ENCODE assay signal across 27 cellular contexts in the genomic region with DNA sequence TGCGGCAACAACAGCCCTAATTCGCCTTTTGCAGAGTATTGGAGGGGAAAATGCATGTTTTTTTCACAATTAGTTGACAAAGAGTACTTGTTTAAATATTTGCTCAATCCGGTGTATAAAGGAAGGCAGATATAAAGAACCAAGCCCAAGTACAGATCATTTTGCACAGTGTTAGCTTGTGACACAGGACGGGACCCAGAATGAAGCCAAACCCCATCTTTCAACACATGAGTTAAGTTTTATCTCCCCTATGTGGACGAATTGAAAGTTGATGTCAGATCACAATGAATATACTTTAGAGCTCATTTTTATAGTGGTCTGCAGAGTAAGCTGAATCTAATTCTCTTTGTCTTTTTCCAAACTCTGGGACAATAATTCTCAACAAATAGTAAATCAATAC.
"Had no signal": no experiment of that assay in that cellular context is flagged by ENCODE, and none has a peak within 500 bp of the region (broad histone marks: within the 10 kb centered on the region; RNA-seq: fewer than 3 reads in every experiment).

No MANE protein-coding gene starts in this region.

- DNase-seq: hypothalamus; immature natural killer cell; kidney; left ventricle myocardium superior; lower lobe of right lung; mammary epithelial cell; mesenchymal stem cell; naive thymus-derived CD8-positive, alpha-beta T cell; nucleus accumbens; pancreas; posterior cingulate gyrus; retina; right cardiac atrium; sigmoid colon; small intestine; spleen; stimulated activated CD4-positive, alpha-beta T cell treated with anti-CD3 and anti-CD28 coated beads, Interleukin-4, amount 100 ng/mL, for 24 hours; stimulated activated naive CD4-positive, alpha-beta T cell treated with Interleukin-2 at 50 U/mL for 16 hours; stimulated activated naive CD8-positive, alpha-beta T cell treated with anti-CD3 and anti-CD28 coated beads, Interleukin-15, amount 100 ng/mL, for 72 hours; substantia nigra; uterus had no signal

- H3K9me3 ChIP-seq: lower lobe of right lung, pancreas, prostate gland, sigmoid colon, spleen, tibial nerve, uterus had no signal

- H3K4me1 Mint-ChIP-seq: immature natural killer cell; naive thymus-derived CD8-positive, alpha-beta T cell; nephron; neural crest cell; stimulated activated effector memory CD8-positive, alpha-beta T cell treated with anti-CD3 and anti-CD28 coated beads, Interleukin-12 subunit alpha, Interleukin-12 subunit beta, amount 100 ng/mL, for 72 hours; stimulated activated naive CD8-positive, alpha-beta T cell treated with anti-CD3 and anti-CD28 coated beads, Interleukin-15, amount 100 ng/mL, for 72 hours had no signal

- H3K36me3 ChIP-seq: lower lobe of right lung, pancreas, prostate gland, sigmoid colon, spleen, tibial nerve, uterus had no signal

- H3K27me3 ChIP-seq: pancreas, sigmoid colon, spleen, tibial nerve, uterus had no signal

- H3K4me3 Mint-ChIP-seq: immature natural killer cell; naive thymus-derived CD8-positive, alpha-beta T cell; nephron; neural crest cell; stimulated activated effector memory CD8-positive, alpha-beta T cell treated with anti-CD3 and anti-CD28 coated beads, Interleukin-12 subunit alpha, Interleukin-12 subunit beta, amount 100 ng/mL, for 72 hours; stimulated activated naive CD8-positive, alpha-beta T cell treated with anti-CD3 and anti-CD28 coated beads, Interleukin-15, amount 100 ng/mL, for 72 hours; type B pancreatic cell had no signal

- H3K4me3 ChIP-seq: lower lobe of right lung, pancreas, prostate gland, sigmoid colon, spleen, tibial nerve, uterus had no signal

- ATAC-seq: left ventricle myocardium superior; lower lobe of right lung; naive thymus-derived CD8-positive, alpha-beta T cell; pancreas; right cardiac atrium; stimulated activated effector memory CD8-positive, alpha-beta T cell treated with anti-CD3 and anti-CD28 coated beads, Interleukin-12 subunit alpha, Interleukin-12 subunit beta, amount 100 ng/mL, for 72 hours; stimulated activated naive CD8-positive, alpha-beta T cell treated with anti-CD3 and anti-CD28 coated beads, Interleukin-15, amount 100 ng/mL, for 72 hours had no signal

- H3K9me3 Mint-ChIP-seq: nephron, neural crest cell, type B pancreatic cell had no signal

- H3K27ac ChIP-seq: lower lobe of right lung, pancreas, prostate gland, sigmoid colon, spleen, tibial nerve, uterus had no signal

- H3K27me3 Mint-ChIP-seq: naive thymus-derived CD8-positive, alpha-beta T cell; stimulated activated naive CD8-positive, alpha-beta T cell treated with anti-CD3 and anti-CD28 coated beads, Interleukin-15, amount 100 ng/mL, for 72 hours; type B pancreatic cell had no signal

- H3K36me3 Mint-ChIP-seq: immature natural killer cell; naive thymus-derived CD8-positive, alpha-beta T cell; stimulated activated effector memory CD8-positive, alpha-beta T cell treated with anti-CD3 and anti-CD28 coated beads, Interleukin-12 subunit alpha, Interleukin-12 subunit beta, amount 100 ng/mL, for 72 hours; type B pancreatic cell had no signal

- H3K4me1 ChIP-seq: lower lobe of right lung, pancreas, prostate gland, sigmoid colon, spleen, tibial nerve, uterus had no signal

- H3K27ac Mint-ChIP-seq: immature natural killer cell; naive thymus-derived CD8-positive, alpha-beta T cell; nephron; stimulated activated effector memory CD8-positive, alpha-beta T cell treated with anti-CD3 and anti-CD28 coated beads, Interleukin-12 subunit alpha, Interleukin-12 subunit beta, amount 100 ng/mL, for 72 hours; stimulated activated naive CD8-positive, alpha-beta T cell treated with anti-CD3 and anti-CD28 coated beads, Interleukin-15, amount 100 ng/mL, for 72 hours; type B pancreatic cell had no signal
